In the genomic region with DNA sequence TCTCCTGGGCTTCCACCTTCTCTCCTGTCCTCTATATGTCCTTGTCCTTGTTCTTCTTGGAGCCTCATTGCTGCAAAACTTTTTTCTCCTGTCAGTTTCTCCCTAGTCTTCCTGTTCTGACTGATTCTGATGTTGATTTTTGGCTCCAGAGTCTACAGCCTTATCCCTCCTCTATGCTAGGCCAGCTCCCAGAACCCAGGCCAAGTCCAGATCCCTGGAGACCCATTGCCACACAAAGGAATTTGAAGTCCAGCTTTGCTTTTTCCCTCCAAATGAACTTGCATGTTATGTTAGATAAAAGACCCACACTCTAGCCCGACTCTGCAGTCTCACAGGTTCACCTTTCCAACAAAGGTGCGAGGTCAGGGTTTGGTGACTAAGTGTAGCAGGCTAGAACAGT, we compare ENCODE assay signal across 23 cellular contexts.
"Had no signal": no experiment of that assay in that cellular context is flagged by ENCODE, and none has a peak within 500 bp of the region (broad histone marks: within the 10 kb centered on the region; RNA-seq: fewer than 3 reads in every experiment).

No MANE protein-coding gene starts in this region.

- H3K4me1 Mint-ChIP-seq: endodermal cell had no signal

- H3K36me3 ChIP-seq: esophagus squamous epithelium, gastrocnemius medialis, heart right ventricle, left lung, lower lobe of right lung had no signal

- H3K27ac Mint-ChIP-seq: effector memory CD8-positive, alpha-beta T cell; endodermal cell had no signal

- H3K4me1 ChIP-seq: esophagus squamous epithelium, gastrocnemius medialis had no signal

- H3K27ac ChIP-seq: dorsolateral prefrontal cortex, epithelial cell of prostate, esophagus squamous epithelium, gastrocnemius medialis, heart right ventricle, left lung, lower lobe of right lung had no signal

- H3K4me3 ChIP-seq: coronary artery, dorsolateral prefrontal cortex, esophagus squamous epithelium, gastrocnemius medialis, heart right ventricle, left lung, lower lobe of right lung had no signal

- ATAC-seq: effector memory CD8-positive, alpha-beta T cell; esophagus mucosa; gastrocnemius medialis; heart right ventricle; left lung; left ventricle myocardium superior; lower lobe of right lung had no signal

- DNase-seq: dermis blood vessel endothelial cell; dorsolateral prefrontal cortex; effector CD4-positive, alpha-beta T cell; effector memory CD8-positive, alpha-beta T cell; endodermal cell; erythroblast; esophagus squamous epithelium; foreskin fibroblast; foreskin melanocyte; gastrocnemius medialis; glutamatergic neuron; head of caudate nucleus; heart right ventricle; hippocampal formation; left cardiac atrium; left lung; left ventricle myocardium superior; lower lobe of right lung; mesendoderm; midbrain had no signal

- H3K4me3 Mint-ChIP-seq: effector memory CD8-positive, alpha-beta T cell; endodermal cell had no signal

- H3K27me3 ChIP-seq: esophagus squamous epithelium, gastrocnemius medialis, left lung had no signal
